Comparison of ENCODE assay signal across 21 cellular contexts in genomic region chr22:31901388-31902137, GRCh38.
"Had no signal": no experiment of that assay in that cellular context is flagged by ENCODE, and none has a peak within 500 bp of the region (broad histone marks: within the 10 kb centered on the region; RNA-seq: fewer than 3 reads in every experiment).

No MANE protein-coding gene starts in this region.

- H3K4me3 Mint-ChIP-seq: activated CD8-positive, alpha-beta memory T cell treated with anti-CD3 and anti-CD28 coated beads, Interleukin-2, amount 10 ng/mL, durations not matched to agents 7 days and 5 days; activated naive CD8-positive, alpha-beta T cell treated with anti-CD3 and anti-CD28 coated beads for 36 hours; activated T-cell treated with anti-CD3 and anti-CD28 coated beads, Interleukin-2, amount 50 U/mL, for 4 hours; naive thymus-derived CD8-positive, alpha-beta T cell had no signal

- H3K27ac Mint-ChIP-seq: activated CD8-positive, alpha-beta memory T cell treated with anti-CD3 and anti-CD28 coated beads, Interleukin-2, amount 10 ng/mL, durations not matched to agents 7 days and 5 days; activated naive CD8-positive, alpha-beta T cell treated with anti-CD3 and anti-CD28 coated beads for 36 hours had no signal

- H3K27me3 Mint-ChIP-seq: activated CD8-positive, alpha-beta memory T cell treated with anti-CD3 and anti-CD28 coated beads, Interleukin-2, amount 10 ng/mL, durations not matched to agents 7 days and 5 days; activated naive CD8-positive, alpha-beta T cell treated with anti-CD3 and anti-CD28 coated beads for 36 hours; naive thymus-derived CD8-positive, alpha-beta T cell had no signal

- H3K4me1 Mint-ChIP-seq: activated CD8-positive, alpha-beta memory T cell treated with anti-CD3 and anti-CD28 coated beads, Interleukin-2, amount 10 ng/mL, durations not matched to agents 7 days and 5 days; activated naive CD8-positive, alpha-beta T cell treated with anti-CD3 and anti-CD28 coated beads for 36 hours had no signal

- H3K9me3 Mint-ChIP-seq: activated naive CD8-positive, alpha-beta T cell treated with anti-CD3 and anti-CD28 coated beads for 36 hours; activated T-cell treated with anti-CD3 and anti-CD28 coated beads, Interleukin-2, amount 50 U/mL, for 4 hours; naive thymus-derived CD8-positive, alpha-beta T cell had no signal

- DNase-seq: activated CD8-positive, alpha-beta memory T cell treated with anti-CD3 and anti-CD28 coated beads, Interleukin-2, amount 10 ng/mL, durations not matched to agents 7 days and 5 days; activated gamma-delta T cell treated with Interleukin-2 at 50 U/mL for 16 hours; activated naive CD8-positive, alpha-beta T cell treated with anti-CD3 and anti-CD28 coated beads for 36 hours; activated T-cell treated with anti-CD3 and anti-CD28 coated beads, Interleukin-2, amount 50 U/mL, for 4 hours; amygdala; body of pancreas; caudate nucleus; colonic mucosa; effector CD8-positive, alpha-beta T cell; islet precursor cell; mammary epithelial cell; naive thymus-derived CD8-positive, alpha-beta T cell; nucleus accumbens; right cardiac atrium; stimulated activated CD4-positive, alpha-beta T cell treated with anti-CD3 and anti-CD28 coated beads, Interleukin-15, amount 100 ng/mL, for 24 hours; stimulated activated CD4-positive, alpha-beta T cell treated with anti-CD3 and anti-CD28 coated beads, Interleukin-4, amount 100 ng/mL, for 1 hour; stimulated activated naive CD4-positive, alpha-beta T cell treated with Interleukin-2 at 50 U/mL for 16 hours; T-helper 2 cell; trophoblast cell had no signal

- FAIRE-seq: TTC549 had no signal

- H3K36me3 Mint-ChIP-seq: activated naive CD8-positive, alpha-beta T cell treated with anti-CD3 and anti-CD28 coated beads for 36 hours had no signal

- H3K4me3 ChIP-seq: body of pancreas, colonic mucosa, skin epidermis had no signal
